1 cellular context compared by ENCODE assay signal in the genomic region with DNA sequence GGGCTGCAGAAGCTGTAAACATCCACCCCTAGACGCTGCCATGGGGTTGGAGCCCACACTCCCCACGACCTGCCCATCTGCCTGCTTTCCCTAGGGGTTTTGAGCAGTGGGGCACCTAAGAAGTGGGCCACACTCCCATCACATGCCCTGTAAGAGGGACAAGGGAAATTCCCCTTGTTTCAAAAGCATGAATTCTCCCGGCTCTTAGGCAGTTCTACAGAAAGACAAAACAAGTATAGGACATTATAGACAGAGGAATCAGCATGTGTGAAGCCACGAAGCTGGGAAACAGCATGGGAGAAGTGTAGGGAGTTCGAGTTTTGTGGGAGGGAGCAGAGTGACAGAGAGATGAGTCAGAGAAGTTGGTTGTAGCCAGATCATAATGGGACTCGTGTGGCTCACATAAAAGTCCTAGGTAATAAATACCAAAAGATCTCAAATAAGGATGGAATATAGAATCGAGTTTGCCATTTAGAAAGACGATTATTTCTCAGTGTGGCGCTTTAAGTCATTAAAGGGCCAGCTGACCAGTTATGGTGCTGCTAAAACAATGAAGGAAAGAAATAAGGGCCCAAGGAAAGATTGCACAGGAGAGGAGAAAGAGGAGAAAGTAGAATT.
A peak's percentile ranks its signal among the peaks of the same experiment; 100 is the strongest.
TF ChIP-seq lines count a peak whose summit lies in the region.

No MANE protein-coding gene starts in this region.

TF ChIP-seq in K562, 482 proteins besides CTCF, POLR2A, EP300 and RAD21 (continued from another document and continues in another):
- TF ChIP-seq, protein P1, sequence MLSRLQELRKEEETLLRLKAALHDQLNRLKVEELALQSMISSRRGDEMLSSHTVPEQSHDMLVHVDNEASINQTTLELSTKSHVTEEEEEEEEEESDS (CRISPR knock-in tag; IDR thresholded peaks at IDR 0.05), result no peak
- TF ChIP-seq DDX20 (tag; IDR thresholded peaks at IDR 0.05; ENCODE audit: low read depth) (0 out of 2 replicates have a peak, but pooled peaks have one; percentile 30), ZNF589 (CRISPR knock-in tag; IDR thresholded peaks at IDR 0.05; ENCODE audit: low read depth) (peak; percentile 75; the same call in 1 of the 2 replicates), FOXA3 (CRISPR knock-in tag; conservative IDR thresholded peaks at IDR 0.05 in 1 of 2, IDR thresholded peaks at IDR 0.05 in 1 of 2) (no peak), DPF2 (IDR thresholded peaks at IDR 0.05) (peak; percentile 63), SMARCE1 (IDR thresholded peaks at IDR 0.05) (peak; percentile 66), OTX1 (CRISPR knock-in tag; IDR thresholded peaks at IDR 0.05) (0 out of 2 replicates have a peak, but pooled peaks have one; percentile 21), CBX3 (IDR thresholded peaks at IDR 0.05; ENCODE audit: borderline replicate concordance in 1 of 2, low read length in 2 of 2) (peak in 1 of 2 experiments; percentile 22; a peak in 1 of 3 replicates), JUND (IDR thresholded peaks at IDR 0.05; ENCODE audit: borderline replicate concordance, low read depth, low read length) (peak; percentile 88), JUND (tag; IDR thresholded peaks at IDR 0.05; ENCODE audit: borderline replicate concordance, low read depth, low read length) (peak; percentile 65; the same call in 2 of the 3 replicates), ZC3H8 (IDR thresholded peaks at IDR 0.05) (no peak), HDGF (IDR thresholded peaks at IDR 0.05) (0 out of 2 replicates have a peak, but pooled peaks have one; percentile 22), FOS (IDR thresholded peaks at IDR 0.05; ENCODE audit: extremely low read depth, insufficient read length) (peak; percentile 14), HDAC8 (tag; IDR thresholded peaks at IDR 0.05) (0 out of 2 replicates have a peak, but pooled peaks have one; percentile 18), FOXJ3 (CRISPR knock-in tag; IDR thresholded peaks at IDR 0.05) (no peak), FOSL1 (tag; conservative IDR thresholded peaks at IDR 0.05) (peak; percentile 91), ZNF263 (CRISPR knock-in tag; IDR thresholded peaks at IDR 0.05; ENCODE audit: borderline replicate concordance) (no peak), KAT7 (CRISPR knock-in tag; IDR thresholded peaks at IDR 0.05; ENCODE audit: borderline replicate concordance) (no peak), EP400 (IDR thresholded peaks at IDR 0.05) (peak; percentile 2; the same call in 1 of the 2 replicates), KLF6 (CRISPR knock-in tag; IDR thresholded peaks at IDR 0.05; ENCODE audit: borderline replicate concordance) (no peak), CREM (IDR thresholded peaks at IDR 0.05; ENCODE audit: low read depth) (0 out of 2 replicates have a peak, but pooled peaks have one; percentile 19), ZNF175 (CRISPR knock-in tag; IDR thresholded peaks at IDR 0.05; ENCODE audit: low read depth) (0 out of 2 replicates have a peak, but pooled peaks have one; percentile 25), MYNN (IDR thresholded peaks at IDR 0.05) (peak; percentile 63; the same call in 1 of the 2 replicates), MYNN (CRISPR knock-in tag; IDR thresholded peaks at IDR 0.05) (no peak), NFIX (CRISPR knock-in tag; IDR thresholded peaks at IDR 0.05; ENCODE audit: low read depth) (no peak)
- TF ChIP-seq, protein P2, sequence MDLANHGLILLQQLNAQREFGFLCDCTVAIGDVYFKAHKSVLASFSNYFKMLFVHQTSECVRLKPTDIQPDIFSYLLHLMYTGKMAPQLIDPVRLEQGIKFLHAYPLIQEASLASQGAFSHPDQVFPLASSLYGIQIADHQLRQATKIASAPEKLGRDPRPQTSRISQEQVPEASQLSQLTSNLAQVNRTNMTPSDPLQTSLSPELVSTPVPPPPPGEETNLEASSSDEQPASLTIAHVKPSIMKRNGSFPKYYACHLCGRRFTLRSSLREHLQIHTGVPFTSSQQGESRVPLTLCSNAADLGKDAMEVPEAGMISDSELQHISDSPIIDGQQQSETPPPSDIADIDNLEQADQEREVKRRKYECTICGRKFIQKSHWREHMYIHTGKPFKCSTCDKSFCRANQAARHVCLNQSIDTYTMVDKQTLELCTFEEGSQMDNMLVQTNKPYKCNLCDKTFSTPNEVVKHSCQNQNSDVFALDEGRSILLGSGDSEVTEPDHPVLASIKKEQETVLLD (IDR thresholded peaks at IDR 0.05), result 0 out of 2 replicates have a peak, but pooled peaks have one; percentile 44
- TF ChIP-seq, protein P3, sequence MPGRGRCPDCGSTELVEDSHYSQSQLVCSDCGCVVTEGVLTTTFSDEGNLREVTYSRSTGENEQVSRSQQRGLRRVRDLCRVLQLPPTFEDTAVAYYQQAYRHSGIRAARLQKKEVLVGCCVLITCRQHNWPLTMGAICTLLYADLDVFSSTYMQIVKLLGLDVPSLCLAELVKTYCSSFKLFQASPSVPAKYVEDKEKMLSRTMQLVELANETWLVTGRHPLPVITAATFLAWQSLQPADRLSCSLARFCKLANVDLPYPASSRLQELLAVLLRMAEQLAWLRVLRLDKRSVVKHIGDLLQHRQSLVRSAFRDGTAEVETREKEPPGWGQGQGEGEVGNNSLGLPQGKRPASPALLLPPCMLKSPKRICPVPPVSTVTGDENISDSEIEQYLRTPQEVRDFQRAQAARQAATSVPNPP (IDR thresholded peaks at IDR 0.05; ENCODE audit: borderline replicate concordance, insufficient read depth, insufficient read length), result no peak
- TF ChIP-seq, protein P4, sequence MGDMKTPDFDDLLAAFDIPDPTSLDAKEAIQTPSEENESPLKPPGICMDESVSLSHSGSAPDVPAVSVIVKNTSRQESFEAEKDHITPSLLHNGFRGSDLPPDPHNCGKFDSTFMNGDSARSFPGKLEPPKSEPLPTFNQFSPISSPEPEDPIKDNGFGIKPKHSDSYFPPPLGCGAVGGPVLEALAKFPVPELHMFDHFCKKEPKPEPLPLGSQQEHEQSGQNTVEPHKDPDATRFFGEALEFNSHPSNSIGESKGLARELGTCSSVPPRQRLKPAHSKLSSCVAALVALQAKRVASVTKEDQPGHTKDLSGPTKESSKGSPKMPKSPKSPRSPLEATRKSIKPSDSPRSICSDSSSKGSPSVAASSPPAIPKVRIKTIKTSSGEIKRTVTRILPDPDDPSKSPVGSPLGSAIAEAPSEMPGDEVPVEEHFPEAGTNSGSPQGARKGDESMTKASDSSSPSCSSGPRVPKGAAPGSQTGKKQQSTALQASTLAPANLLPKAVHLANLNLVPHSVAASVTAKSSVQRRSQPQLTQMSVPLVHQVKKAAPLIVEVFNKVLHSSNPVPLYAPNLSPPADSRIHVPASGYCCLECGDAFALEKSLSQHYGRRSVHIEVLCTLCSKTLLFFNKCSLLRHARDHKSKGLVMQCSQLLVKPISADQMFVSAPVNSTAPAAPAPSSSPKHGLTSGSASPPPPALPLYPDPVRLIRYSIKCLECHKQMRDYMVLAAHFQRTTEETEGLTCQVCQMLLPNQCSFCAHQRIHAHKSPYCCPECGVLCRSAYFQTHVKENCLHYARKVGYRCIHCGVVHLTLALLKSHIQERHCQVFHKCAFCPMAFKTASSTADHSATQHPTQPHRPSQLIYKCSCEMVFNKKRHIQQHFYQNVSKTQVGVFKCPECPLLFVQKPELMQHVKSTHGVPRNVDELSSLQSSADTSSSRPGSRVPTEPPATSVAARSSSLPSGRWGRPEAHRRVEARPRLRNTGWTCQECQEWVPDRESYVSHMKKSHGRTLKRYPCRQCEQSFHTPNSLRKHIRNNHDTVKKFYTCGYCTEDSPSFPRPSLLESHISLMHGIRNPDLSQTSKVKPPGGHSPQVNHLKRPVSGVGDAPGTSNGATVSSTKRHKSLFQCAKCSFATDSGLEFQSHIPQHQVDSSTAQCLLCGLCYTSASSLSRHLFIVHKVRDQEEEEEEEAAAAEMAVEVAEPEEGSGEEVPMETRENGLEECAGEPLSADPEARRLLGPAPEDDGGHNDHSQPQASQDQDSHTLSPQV (IDR thresholded peaks at IDR 0.05), result peak; percentile 88
- TF ChIP-seq, protein P5, sequence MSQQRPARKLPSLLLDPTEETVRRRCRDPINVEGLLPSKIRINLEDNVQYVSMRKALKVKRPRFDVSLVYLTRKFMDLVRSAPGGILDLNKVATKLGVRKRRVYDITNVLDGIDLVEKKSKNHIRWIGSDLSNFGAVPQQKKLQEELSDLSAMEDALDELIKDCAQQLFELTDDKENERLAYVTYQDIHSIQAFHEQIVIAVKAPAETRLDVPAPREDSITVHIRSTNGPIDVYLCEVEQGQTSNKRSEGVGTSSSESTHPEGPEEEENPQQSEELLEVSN (IDR thresholded peaks at IDR 0.05; ENCODE audit: borderline replicate concordance in 1 of 2, extremely low read depth in 1 of 2, insufficient read depth in 1 of 2, insufficient read length in 1 of 2, low read depth in 1 of 2, low read length in 1 of 2, poor library complexity in 1 of 2, severe bottlenecking in 1 of 2), result peak in 1 of 2 experiments; percentile 46
- TF ChIP-seq, protein P6, sequence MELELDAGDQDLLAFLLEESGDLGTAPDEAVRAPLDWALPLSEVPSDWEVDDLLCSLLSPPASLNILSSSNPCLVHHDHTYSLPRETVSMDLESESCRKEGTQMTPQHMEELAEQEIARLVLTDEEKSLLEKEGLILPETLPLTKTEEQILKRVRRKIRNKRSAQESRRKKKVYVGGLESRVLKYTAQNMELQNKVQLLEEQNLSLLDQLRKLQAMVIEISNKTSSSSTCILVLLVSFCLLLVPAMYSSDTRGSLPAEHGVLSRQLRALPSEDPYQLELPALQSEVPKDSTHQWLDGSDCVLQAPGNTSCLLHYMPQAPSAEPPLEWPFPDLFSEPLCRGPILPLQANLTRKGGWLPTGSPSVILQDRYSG (tag; conservative IDR thresholded peaks at IDR 0.05; ENCODE audit: low read depth), result peak; percentile 41; the same call in 1 of the 2 replicates
- TF ChIP-seq, protein P7, sequence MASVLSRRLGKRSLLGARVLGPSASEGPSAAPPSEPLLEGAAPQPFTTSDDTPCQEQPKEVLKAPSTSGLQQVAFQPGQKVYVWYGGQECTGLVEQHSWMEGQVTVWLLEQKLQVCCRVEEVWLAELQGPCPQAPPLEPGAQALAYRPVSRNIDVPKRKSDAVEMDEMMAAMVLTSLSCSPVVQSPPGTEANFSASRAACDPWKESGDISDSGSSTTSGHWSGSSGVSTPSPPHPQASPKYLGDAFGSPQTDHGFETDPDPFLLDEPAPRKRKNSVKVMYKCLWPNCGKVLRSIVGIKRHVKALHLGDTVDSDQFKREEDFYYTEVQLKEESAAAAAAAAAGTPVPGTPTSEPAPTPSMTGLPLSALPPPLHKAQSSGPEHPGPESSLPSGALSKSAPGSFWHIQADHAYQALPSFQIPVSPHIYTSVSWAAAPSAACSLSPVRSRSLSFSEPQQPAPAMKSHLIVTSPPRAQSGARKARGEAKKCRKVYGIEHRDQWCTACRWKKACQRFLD (CRISPR knock-in tag; IDR thresholded peaks at IDR 0.05), result peak; percentile 76; the same call in 1 of the 2 replicates
- TF ChIP-seq, protein P8, sequence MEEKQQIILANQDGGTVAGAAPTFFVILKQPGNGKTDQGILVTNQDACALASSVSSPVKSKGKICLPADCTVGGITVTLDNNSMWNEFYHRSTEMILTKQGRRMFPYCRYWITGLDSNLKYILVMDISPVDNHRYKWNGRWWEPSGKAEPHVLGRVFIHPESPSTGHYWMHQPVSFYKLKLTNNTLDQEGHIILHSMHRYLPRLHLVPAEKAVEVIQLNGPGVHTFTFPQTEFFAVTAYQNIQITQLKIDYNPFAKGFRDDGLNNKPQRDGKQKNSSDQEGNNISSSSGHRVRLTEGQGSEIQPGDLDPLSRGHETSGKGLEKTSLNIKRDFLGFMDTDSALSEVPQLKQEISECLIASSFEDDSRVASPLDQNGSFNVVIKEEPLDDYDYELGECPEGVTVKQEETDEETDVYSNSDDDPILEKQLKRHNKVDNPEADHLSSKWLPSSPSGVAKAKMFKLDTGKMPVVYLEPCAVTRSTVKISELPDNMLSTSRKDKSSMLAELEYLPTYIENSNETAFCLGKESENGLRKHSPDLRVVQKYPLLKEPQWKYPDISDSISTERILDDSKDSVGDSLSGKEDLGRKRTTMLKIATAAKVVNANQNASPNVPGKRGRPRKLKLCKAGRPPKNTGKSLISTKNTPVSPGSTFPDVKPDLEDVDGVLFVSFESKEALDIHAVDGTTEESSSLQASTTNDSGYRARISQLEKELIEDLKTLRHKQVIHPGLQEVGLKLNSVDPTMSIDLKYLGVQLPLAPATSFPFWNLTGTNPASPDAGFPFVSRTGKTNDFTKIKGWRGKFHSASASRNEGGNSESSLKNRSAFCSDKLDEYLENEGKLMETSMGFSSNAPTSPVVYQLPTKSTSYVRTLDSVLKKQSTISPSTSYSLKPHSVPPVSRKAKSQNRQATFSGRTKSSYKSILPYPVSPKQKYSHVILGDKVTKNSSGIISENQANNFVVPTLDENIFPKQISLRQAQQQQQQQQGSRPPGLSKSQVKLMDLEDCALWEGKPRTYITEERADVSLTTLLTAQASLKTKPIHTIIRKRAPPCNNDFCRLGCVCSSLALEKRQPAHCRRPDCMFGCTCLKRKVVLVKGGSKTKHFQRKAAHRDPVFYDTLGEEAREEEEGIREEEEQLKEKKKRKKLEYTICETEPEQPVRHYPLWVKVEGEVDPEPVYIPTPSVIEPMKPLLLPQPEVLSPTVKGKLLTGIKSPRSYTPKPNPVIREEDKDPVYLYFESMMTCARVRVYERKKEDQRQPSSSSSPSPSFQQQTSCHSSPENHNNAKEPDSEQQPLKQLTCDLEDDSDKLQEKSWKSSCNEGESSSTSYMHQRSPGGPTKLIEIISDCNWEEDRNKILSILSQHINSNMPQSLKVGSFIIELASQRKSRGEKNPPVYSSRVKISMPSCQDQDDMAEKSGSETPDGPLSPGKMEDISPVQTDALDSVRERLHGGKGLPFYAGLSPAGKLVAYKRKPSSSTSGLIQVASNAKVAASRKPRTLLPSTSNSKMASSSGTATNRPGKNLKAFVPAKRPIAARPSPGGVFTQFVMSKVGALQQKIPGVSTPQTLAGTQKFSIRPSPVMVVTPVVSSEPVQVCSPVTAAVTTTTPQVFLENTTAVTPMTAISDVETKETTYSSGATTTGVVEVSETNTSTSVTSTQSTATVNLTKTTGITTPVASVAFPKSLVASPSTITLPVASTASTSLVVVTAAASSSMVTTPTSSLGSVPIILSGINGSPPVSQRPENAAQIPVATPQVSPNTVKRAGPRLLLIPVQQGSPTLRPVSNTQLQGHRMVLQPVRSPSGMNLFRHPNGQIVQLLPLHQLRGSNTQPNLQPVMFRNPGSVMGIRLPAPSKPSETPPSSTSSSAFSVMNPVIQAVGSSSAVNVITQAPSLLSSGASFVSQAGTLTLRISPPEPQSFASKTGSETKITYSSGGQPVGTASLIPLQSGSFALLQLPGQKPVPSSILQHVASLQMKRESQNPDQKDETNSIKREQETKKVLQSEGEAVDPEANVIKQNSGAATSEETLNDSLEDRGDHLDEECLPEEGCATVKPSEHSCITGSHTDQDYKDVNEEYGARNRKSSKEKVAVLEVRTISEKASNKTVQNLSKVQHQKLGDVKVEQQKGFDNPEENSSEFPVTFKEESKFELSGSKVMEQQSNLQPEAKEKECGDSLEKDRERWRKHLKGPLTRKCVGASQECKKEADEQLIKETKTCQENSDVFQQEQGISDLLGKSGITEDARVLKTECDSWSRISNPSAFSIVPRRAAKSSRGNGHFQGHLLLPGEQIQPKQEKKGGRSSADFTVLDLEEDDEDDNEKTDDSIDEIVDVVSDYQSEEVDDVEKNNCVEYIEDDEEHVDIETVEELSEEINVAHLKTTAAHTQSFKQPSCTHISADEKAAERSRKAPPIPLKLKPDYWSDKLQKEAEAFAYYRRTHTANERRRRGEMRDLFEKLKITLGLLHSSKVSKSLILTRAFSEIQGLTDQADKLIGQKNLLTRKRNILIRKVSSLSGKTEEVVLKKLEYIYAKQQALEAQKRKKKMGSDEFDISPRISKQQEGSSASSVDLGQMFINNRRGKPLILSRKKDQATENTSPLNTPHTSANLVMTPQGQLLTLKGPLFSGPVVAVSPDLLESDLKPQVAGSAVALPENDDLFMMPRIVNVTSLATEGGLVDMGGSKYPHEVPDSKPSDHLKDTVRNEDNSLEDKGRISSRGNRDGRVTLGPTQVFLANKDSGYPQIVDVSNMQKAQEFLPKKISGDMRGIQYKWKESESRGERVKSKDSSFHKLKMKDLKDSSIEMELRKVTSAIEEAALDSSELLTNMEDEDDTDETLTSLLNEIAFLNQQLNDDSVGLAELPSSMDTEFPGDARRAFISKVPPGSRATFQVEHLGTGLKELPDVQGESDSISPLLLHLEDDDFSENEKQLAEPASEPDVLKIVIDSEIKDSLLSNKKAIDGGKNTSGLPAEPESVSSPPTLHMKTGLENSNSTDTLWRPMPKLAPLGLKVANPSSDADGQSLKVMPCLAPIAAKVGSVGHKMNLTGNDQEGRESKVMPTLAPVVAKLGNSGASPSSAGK (IDR thresholded peaks at IDR 0.05), result peak; percentile 79
